In genomic region chr17:7292194-7292593, GRCh38 we compare ENCODE assay signal across 9 cellular contexts. TPM values are rescaled to one million over a fixed set of nuclear protein-coding genes. Genes with fewer than 3 reads are reported as not detected.
"Had no signal": no experiment of that assay in that cellular context is flagged by ENCODE, and none has a peak within 500 bp of the region (broad histone marks: within the 10 kb centered on the region; RNA-seq: fewer than 3 reads in every experiment).

No MANE protein-coding gene starts in this region.

- DNase-seq: activated CD4-positive, CD25-positive, alpha-beta regulatory T cell treated with anti-CD3 and anti-CD28 coated beads, Interleukin-2, amount 50 U/mL, for 72 hours; activated naive CD4-positive, alpha-beta T cell; activated naive CD8-positive, alpha-beta T cell treated with anti-CD3 and anti-CD28 coated beads, Interleukin-2, amount 10 ng/mL, durations not matched to agents 7 days and 5 days; brain microvascular endothelial cell; kidney glomerular epithelial cell; stimulated activated CD4-positive, alpha-beta T cell treated with anti-CD3 and anti-CD28 coated beads, Interleukin-2, amount 100 ng/mL, for 48 hours; trophoblast cell had no signal

- H3K36me3 ChIP-seq: brain microvascular endothelial cell had no signal

- ATAC-seq: stimulated activated memory B cell treated with anti-CD40 and anti-IgM and Interleukin-4, amounts not matched to agents 10 μg/mL and 1 μg/mL and 100 μg/mL, for 72 hours had no signal

- H3K27ac ChIP-seq: brain microvascular endothelial cell had no signal

RNA-seq across cellular contexts. Expression of gene SLC2A4, which starts 10.7 kb away (rescaled TPM):
- total RNA-seq: activated naive CD8-positive, alpha-beta T cell treated with anti-CD3 and anti-CD28 coated beads, Interleukin-2, amount 10 ng/mL, durations not matched to agents 7 days and 5 days had no signal
- polyA plus RNA-seq: neural cell had no signal
